Comparison of ENCODE assay signal across 10 cellular contexts in genomic region chr14:96653597-96653996, GRCh38.
"Had no signal": no experiment of that assay in that cellular context is flagged by ENCODE, and none has a peak within 500 bp of the region (broad histone marks: within the 10 kb centered on the region; RNA-seq: fewer than 3 reads in every experiment).

No MANE protein-coding gene starts in this region.

- FAIRE-seq: H1 had no signal

- H3K4me3 ChIP-seq: GM23248, GM23338, HAP-1 had no signal

- ATAC-seq: GM23338, HCT116 had no signal

- H3K27ac ChIP-seq: GM23248 had no signal

- H3K9me3 ChIP-seq: HAP-1 had no signal

- H3K36me3 ChIP-seq: HAP-1 had no signal

- H3K4me1 ChIP-seq: HAP-1 had no signal

- DNase-seq: GM23248, GOT3, H7, H9, HCEC 1CT, HFFc6 had no signal
